8 cellular contexts compared by ENCODE assay signal in genomic region chr9:68584110-68585033, GRCh38. TPM values are rescaled to one million over a fixed set of nuclear protein-coding genes. Genes with fewer than 3 reads are reported as not detected.
DNase-seq lines count a peak whose midpoint lies in the region; FAIRE-seq and TF ChIP-seq lines count a peak whose summit lies in the region.

No MANE protein-coding gene starts in this region.

- H3K9me3 ChIP-seq in SK-N-MC (ENCODE audit: low read depth, low read length): no peaks in the 10 kb centered on the region

- intact Hi-C loops in head of caudate nucleus (cut with DNase I): loop anchor here (5.0 kb wide), 1 partner anchor 443 kb away; no protein-coding TSS in a partner anchor
- intact Hi-C loops in posterior vena cava (cut with DNase I): loop anchor here (10.0 kb wide), 3 partner anchors 260 to 420 kb away; no protein-coding TSS in a partner anchor

- no peak for TF ChIP-seq POLR2A in NB4 (IDR thresholded peaks at IDR 0.05; ENCODE audit: extremely low read depth, insufficient read length)

- H3K27ac ChIP-seq in SK-N-MC: no peak overlapping the region

- H3K9me3 Mint-ChIP-seq in HFFc6: no peaks in the 10 kb centered on the region

- CTCF ChIA-PET in GM10248 (lab: Yijun Ruan, JAX): interaction anchor here (0.7 to 4.7 kb wide), 50 partner anchors 9 to 608 kb away, joined by 3 to 39 read pairs (median 4); partner anchors contain the start of genes PIP5K1B and PRKACG

- FAIRE-seq in urothelium cell line (lab: Jason Lieb, UNC): peak; percentile 30

- H3K36me3 ChIP-seq in SK-N-MC (ENCODE audit: insufficient read depth, low read length): no peaks in the 10 kb centered on the region

- H3K27me3 Mint-ChIP-seq in HFFc6 (ENCODE audit: insufficient read depth): peaks cover 2% of the 10 kb centered on the region

- no peak overlapping the region for H3K9ac ChIP-seq in SK-N-MC (ENCODE audit: insufficient read length)

- DNase-seq in GM10248 (ENCODE audit: extremely low spot score) (peak; percentile 86), HFFc6 (peak; percentile 80), NB4 (ENCODE audit: low read depth) (peak; percentile 78), SK-N-MC (ENCODE audit: low read depth, low spot score) (peak; percentile 40), head of caudate nucleus (peak; percentile 68 to 91 (median 83)), posterior vena cava (ENCODE audit: low spot score) (peak; percentile 90), urothelium cell line (ENCODE audit: low spot score) (peak; percentile 87)
- peak; percentile 81 for DNase-seq in activated naive CD4-positive, alpha-beta T cell treated with anti-CD3 and anti-CD28 coated beads, Interleukin-2, amount 50 U/mL, for 16 hours

- no peak overlapping the region for H3K4me3 ChIP-seq in NB4 (ENCODE audit: low read depth, low read length)
- H3K4me3 ChIP-seq in SK-N-MC: no peak overlapping the region

- H3K4me3 Mint-ChIP-seq in HFFc6: no peak overlapping the region

- no peaks in the 10 kb centered on the region for H3K36me3 Mint-ChIP-seq in HFFc6 (ENCODE audit: low read depth)

- no peak overlapping the region for H3K27ac Mint-ChIP-seq in HFFc6

- H3K4me1 Mint-ChIP-seq in HFFc6 (ENCODE audit: low read depth): no peaks in the 10 kb centered on the region

- POLR2A ChIA-PET in GM10248 (lab: Yijun Ruan, JAX): no interaction called here

- TF ChIP-seq CTCF in GM10248 (IDR thresholded peaks at IDR 0.05; ENCODE audit: control extremely low read depth, extremely low read depth, low read depth, missing control alignments) (peak; percentile 99), HFFc6 (IDR thresholded peaks at IDR 0.05) (peak; percentile 99), NB4 (IDR thresholded peaks at IDR 0.05; ENCODE audit: low read depth, low read length) (peak; percentile 92)

RNA-seq across cellular contexts. Expression of gene TMEM252, which starts 43.7 kb away (rescaled TPM):
- total RNA-seq in HFFc6 (2021; fragmentation: NEBNext Ultra II Directional; extraction: Animal tissue kit (Norgen Biotek cat#: 25700)): not detected
- not detected for total RNA-seq in posterior vena cava

Comparison
In these comparisons a context has a peak if more than half of its experiments do, and no peak if none do; other contexts are left out.
1. DNase-seq: peak in every context shown above with its lines; median percentile 90 in posterior vena cava; 87 in urothelium cell line; 86 in GM10248; 83 in head of caudate nucleus; 81 in activated naive CD4-positive, alpha-beta T cell treated with anti-CD3 and anti-CD28 coated beads, Interleukin-2, amount 50 U/mL, for 16 hours; 80 in HFFc6; 78 in NB4; 40 in SK-N-MC.